8 cellular contexts compared by ENCODE assay signal in genomic region chr9:35477211-35477855, GRCh38. TPM values are rescaled to one million over a fixed set of nuclear protein-coding genes. Genes with fewer than 3 reads are reported as not detected.
DNase-seq lines count a peak whose midpoint lies in the region; ATAC-seq and TF ChIP-seq lines count a peak whose summit lies in the region.
"Not testable (repeated sequence)": the region's sequence is repeated elsewhere in the genome, so short reads cannot be mapped to it uniquely, and the experiment has no call there.

No MANE protein-coding gene starts in this region.

- ATAC-seq in HG03175 (IDR thresholded peaks at IDR 0.05; ENCODE audit: unreplicated experiment) (peak; percentile 42), heart left ventricle (peak; percentile 83 to 98 (median 95)), upper lobe of right lung (peak; percentile 97)

- not testable (repeated sequence) for TF ChIP-seq POLR2A in heart left ventricle (IDR thresholded peaks at IDR 0.05)

- H3K27me3 Mint-ChIP-seq in neural crest cell (ENCODE audit: low read depth): peaks cover 27% of the 10 kb centered on the region

- H3K27ac Mint-ChIP-seq in neural crest cell (ENCODE audit: unreplicated experiment): not testable (repeated sequence)

- H3K9me3 Mint-ChIP-seq in neural crest cell: not testable (repeated sequence)

- H3K4me3 Mint-ChIP-seq in neural crest cell: not testable (repeated sequence)

- DNase-seq in Daoy (ENCODE audit: low read depth): peak; percentile 77
- DNase-seq in NCI-H2196 treated with DMSO at 0.1 percent for 48 hours (lab: John Stamatoyannopoulos, UW; ENCODE audit: unreplicated experiment): peak; percentile 70
- DNase-seq in SW480 (ENCODE audit: low spot score): peak; percentile 86
- peak; percentile 54 for DNase-seq in brain pericyte (ENCODE audit: low read depth, low spot score)
- peak in 4 of 5 donors; percentile 43 to 67 (median 54) for DNase-seq in heart left ventricle
- peak; percentile 43 for DNase-seq in neural crest cell (ENCODE audit: low read depth, low spot score)
- not testable (repeated sequence) for DNase-seq in upper lobe of right lung

- H3K27ac ChIP-seq in heart left ventricle, upper lobe of right lung: not testable (repeated sequence)

- H3K4me3 ChIP-seq in heart left ventricle, upper lobe of right lung: not testable (repeated sequence)

- H3K4me1 ChIP-seq in heart left ventricle, upper lobe of right lung: not testable (repeated sequence)

- TF ChIP-seq CTCF in heart left ventricle (IDR thresholded peaks at IDR 0.05) (peak; percentile 79 to 92 (median 90)), neural crest cell (conservative IDR thresholded peaks at IDR 0.05) (peak; percentile 88), upper lobe of right lung (IDR thresholded peaks at IDR 0.05) (peak; percentile 84)

- not testable (repeated sequence) for H3K4me1 Mint-ChIP-seq in neural crest cell

- not testable (repeated sequence) for H3K36me3 ChIP-seq in heart left ventricle, upper lobe of right lung

- 21 to 27% (median 24%) methylated on average over 5 of the region's 5 CpGs for WGBS in heart left ventricle, 4 donors

- H3K36me3 Mint-ChIP-seq in neural crest cell (ENCODE audit: low read depth): not testable (repeated sequence)

- not testable (repeated sequence) for H3K9me3 ChIP-seq in heart left ventricle, upper lobe of right lung

- not testable (repeated sequence) for H3K27me3 ChIP-seq in heart left ventricle, upper lobe of right lung

- intact Hi-C loops in heart left ventricle (cut with DNase I): loop anchor here (1.0 to 10.0 kb wide), 16 partner anchors 165 to 583 kb away; partner anchors contain the start of gene ATOSB (in 2 of the 10)
- intact Hi-C loops in upper lobe of right lung (cut with DNase I): not testable (repeated sequence)

RNA-seq across cellular contexts. Expression of gene RUSC2, which starts 12.6 kb away (rescaled TPM):
- total RNA-seq in Daoy (2014; rRNA removed; shearing (Covaris generic)): 18.2 and 20.7 TPM in 2 replicates
- total RNA-seq in heart left ventricle (10 to 100 TPM; 23.0 to 56.1 (median 30.5) TPM), neural crest cell (17.4 and 20.1 TPM in 2 replicates), upper lobe of right lung (31.5 TPM)
- 10 to 100 TPM; 23.8 to 38.0 TPM for polyA plus RNA-seq in heart left ventricle

Comparison
In these comparisons a context has a peak if more than half of its experiments do, and no peak if none do; other contexts are left out.
1. ATAC-seq: peak in every context shown above with its lines; median percentile 97 in upper lobe of right lung; 95 in heart left ventricle; 42 in HG03175.